In genomic region chr11:115679945-115680344, GRCh38 we compare ENCODE assay signal across 2 cellular contexts.
TF ChIP-seq lines count a peak whose summit lies in the region.

No MANE protein-coding gene starts in this region.

TF ChIP-seq in HepG2, 621 proteins besides CTCF, POLR2A, EP300 and RAD21 (continued from another document):
- TF ChIP-seq GMEB2 (CRISPR knock-in tag; IDR thresholded peaks at IDR 0.05; ENCODE audit: low read depth), result no peak
- TF ChIP-seq GATAD2A (CRISPR knock-in tag; IDR thresholded peaks at IDR 0.05), result no peak
TF ChIP-seq in HepG2: peak in this region for 2.

TF ChIP-seq in GM23338, 12 proteins besides CTCF, POLR2A, EP300 and RAD21:
- TF ChIP-seq, protein P1, sequence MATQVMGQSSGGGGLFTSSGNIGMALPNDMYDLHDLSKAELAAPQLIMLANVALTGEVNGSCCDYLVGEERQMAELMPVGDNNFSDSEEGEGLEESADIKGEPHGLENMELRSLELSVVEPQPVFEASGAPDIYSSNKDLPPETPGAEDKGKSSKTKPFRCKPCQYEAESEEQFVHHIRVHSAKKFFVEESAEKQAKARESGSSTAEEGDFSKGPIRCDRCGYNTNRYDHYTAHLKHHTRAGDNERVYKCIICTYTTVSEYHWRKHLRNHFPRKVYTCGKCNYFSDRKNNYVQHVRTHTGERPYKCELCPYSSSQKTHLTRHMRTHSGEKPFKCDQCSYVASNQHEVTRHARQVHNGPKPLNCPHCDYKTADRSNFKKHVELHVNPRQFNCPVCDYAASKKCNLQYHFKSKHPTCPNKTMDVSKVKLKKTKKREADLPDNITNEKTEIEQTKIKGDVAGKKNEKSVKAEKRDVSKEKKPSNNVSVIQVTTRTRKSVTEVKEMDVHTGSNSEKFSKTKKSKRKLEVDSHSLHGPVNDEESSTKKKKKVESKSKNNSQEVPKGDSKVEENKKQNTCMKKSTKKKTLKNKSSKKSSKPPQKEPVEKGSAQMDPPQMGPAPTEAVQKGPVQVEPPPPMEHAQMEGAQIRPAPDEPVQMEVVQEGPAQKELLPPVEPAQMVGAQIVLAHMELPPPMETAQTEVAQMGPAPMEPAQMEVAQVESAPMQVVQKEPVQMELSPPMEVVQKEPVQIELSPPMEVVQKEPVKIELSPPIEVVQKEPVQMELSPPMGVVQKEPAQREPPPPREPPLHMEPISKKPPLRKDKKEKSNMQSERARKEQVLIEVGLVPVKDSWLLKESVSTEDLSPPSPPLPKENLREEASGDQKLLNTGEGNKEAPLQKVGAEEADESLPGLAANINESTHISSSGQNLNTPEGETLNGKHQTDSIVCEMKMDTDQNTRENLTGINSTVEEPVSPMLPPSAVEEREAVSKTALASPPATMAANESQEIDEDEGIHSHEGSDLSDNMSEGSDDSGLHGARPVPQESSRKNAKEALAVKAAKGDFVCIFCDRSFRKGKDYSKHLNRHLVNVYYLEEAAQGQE (IDR thresholded peaks at IDR 0.05; ENCODE audit: unreplicated experiment), result no peak
- TF ChIP-seq NANOG (IDR thresholded peaks at IDR 0.05; ENCODE audit: borderline replicate concordance) (no peak), STAT1 (IDR thresholded peaks at IDR 0.05; ENCODE audit: unreplicated experiment) (no peak), ZNF114 (CRISPR knock-in tag; IDR thresholded peaks at IDR 0.05) (no peak), ZNF331 (CRISPR knock-in tag; IDR thresholded peaks at IDR 0.05; ENCODE audit: low read depth) (no peak), CREB1 (CRISPR knock-in tag; IDR thresholded peaks at IDR 0.05; ENCODE audit: low read depth) (no peak), JUNB (IDR thresholded peaks at IDR 0.05; ENCODE audit: unreplicated experiment) (no peak), EZH2phosphoT487 (IDR thresholded peaks at IDR 0.05; ENCODE audit: unreplicated experiment) (no peak), EZH2 (IDR thresholded peaks at IDR 0.05; ENCODE audit: low read depth, unreplicated experiment) (no peak)
- TF ChIP-seq, protein P2, sequence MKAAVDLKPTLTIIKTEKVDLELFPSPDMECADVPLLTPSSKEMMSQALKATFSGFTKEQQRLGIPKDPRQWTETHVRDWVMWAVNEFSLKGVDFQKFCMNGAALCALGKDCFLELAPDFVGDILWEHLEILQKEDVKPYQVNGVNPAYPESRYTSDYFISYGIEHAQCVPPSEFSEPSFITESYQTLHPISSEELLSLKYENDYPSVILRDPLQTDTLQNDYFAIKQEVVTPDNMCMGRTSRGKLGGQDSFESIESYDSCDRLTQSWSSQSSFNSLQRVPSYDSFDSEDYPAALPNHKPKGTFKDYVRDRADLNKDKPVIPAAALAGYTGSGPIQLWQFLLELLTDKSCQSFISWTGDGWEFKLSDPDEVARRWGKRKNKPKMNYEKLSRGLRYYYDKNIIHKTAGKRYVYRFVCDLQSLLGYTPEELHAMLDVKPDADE (IDR thresholded peaks at IDR 0.05), result no peak
- TF ChIP-seq, protein P3, sequence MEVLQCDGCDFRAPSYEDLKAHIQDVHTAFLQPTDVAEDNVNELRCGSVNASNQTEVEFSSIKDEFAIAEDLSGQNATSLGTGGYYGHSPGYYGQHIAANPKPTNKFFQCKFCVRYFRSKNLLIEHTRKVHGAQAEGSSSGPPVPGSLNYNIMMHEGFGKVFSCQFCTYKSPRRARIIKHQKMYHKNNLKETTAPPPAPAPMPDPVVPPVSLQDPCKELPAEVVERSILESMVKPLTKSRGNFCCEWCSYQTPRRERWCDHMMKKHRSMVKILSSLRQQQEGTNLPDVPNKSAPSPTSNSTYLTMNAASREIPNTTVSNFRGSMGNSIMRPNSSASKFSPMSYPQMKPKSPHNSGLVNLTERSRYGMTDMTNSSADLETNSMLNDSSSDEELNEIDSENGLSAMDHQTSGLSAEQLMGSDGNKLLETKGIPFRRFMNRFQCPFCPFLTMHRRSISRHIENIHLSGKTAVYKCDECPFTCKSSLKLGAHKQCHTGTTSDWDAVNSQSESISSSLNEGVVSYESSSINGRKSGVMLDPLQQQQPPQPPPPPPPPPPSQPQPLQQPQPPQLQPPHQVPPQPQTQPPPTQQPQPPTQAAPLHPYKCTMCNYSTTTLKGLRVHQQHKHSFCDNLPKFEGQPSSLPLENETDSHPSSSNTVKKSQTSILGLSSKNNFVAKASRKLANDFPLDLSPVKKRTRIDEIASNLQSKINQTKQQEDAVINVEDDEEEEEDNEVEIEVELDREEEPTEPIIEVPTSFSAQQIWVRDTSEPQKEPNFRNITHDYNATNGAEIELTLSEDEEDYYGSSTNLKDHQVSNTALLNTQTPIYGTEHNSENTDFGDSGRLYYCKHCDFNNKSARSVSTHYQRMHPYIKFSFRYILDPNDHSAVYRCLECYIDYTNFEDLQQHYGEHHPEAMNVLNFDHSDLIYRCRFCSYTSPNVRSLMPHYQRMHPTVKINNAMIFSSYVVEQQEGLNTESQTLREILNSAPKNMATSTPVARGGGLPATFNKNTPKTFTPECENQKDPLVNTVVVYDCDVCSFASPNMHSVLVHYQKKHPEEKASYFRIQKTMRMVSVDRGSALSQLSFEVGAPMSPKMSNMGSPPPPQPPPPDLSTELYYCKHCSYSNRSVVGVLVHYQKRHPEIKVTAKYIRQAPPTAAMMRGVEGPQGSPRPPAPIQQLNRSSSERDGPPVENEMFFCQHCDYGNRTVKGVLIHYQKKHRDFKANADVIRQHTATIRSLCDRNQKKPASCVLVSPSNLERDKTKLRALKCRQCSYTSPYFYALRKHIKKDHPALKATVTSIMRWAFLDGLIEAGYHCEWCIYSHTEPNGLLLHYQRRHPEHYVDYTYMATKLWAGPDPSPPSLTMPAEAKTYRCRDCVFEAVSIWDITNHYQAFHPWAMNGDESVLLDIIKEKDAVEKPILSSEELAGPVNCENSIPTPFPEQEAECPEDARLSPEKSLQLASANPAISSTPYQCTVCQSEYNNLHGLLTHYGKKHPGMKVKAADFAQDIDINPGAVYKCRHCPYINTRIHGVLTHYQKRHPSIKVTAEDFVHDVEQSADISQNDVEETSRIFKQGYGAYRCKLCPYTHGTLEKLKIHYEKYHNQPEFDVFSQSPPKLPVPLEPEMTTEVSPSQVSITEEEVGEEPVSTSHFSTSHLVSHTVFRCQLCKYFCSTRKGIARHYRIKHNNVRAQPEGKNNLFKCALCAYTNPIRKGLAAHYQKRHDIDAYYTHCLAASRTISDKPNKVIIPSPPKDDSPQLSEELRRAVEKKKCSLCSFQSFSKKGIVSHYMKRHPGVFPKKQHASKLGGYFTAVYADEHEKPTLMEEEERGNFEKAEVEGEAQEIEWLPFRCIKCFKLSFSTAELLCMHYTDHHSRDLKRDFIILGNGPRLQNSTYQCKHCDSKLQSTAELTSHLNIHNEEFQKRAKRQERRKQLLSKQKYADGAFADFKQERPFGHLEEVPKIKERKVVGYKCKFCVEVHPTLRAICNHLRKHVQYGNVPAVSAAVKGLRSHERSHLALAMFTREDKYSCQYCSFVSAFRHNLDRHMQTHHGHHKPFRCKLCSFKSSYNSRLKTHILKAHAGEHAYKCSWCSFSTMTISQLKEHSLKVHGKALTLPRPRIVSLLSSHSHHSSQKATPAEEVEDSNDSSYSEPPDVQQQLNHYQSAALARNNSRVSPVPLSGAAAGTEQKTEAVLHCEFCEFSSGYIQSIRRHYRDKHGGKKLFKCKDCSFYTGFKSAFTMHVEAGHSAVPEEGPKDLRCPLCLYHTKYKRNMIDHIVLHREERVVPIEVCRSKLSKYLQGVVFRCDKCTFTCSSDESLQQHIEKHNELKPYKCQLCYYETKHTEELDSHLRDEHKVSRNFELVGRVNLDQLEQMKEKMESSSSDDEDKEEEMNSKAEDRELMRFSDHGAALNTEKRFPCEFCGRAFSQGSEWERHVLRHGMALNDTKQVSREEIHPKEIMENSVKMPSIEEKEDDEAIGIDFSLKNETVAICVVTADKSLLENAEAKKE (CRISPR knock-in tag; IDR thresholded peaks at IDR 0.05), result no peak
TF ChIP-seq in GM23338: peak in this region for 0.
